In the genomic region with DNA sequence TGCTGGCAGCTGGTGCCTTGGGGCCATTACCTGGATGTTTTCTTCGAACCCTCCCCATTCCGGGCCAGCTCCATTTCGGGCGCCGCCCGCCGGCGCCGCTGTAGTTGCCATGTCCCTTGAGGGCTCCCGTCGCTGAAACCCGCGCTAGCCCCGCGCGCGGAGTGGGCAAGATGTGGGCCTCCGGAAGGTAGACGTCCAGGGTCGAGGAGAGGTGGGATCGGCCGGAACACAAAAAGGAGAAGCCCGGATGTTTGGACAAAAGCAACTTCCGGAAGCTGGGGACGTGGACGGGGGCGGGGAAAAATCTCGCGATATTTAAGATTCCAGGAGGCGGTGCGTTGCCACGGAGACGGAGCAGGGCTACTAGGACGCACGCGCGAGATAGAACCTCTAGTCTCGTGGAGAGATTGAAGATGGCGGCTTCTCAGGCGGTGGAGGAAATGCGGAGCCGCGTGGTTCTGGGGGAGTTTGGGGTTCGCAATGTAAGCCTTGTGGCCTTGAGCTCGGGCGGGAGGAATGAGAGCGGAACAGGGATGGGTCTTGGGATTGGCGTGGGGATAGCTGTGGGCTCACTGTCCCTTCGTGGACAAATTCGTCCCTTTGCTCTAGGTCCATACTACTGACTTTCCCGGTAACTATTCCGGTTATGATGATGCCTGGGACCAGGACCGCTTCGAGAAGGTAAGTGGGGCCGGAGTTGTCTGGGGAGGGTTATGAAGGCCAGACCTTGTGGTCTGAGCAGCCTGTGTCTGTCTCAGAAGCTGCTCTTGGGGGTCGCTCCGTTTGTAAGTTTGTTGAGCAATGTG, we compare ENCODE assay signal across 8 cellular contexts. TPM values are rescaled to one million over a fixed set of nuclear protein-coding genes. Genes with fewer than 3 reads are reported as not detected.
A peak's percentile ranks its signal among the peaks of the same experiment; 100 is the strongest.
DNase-seq lines count a peak whose midpoint lies in the region; ATAC-seq, FAIRE-seq and TF ChIP-seq lines count a peak whose summit lies in the region.

TSS of gene POLR1C (plus strand) at position 393 of the 806 bp plus-strand sequence. CDS start at position 414, 21 bp downstream.
TSS of gene YIPF3 (minus strand) at position 230 of the 806 bp plus-strand sequence. CDS start at position 111, 119 bp downstream.

- peaks cover 71% of the 10 kb centered on the region for H3K36me3 ChIP-seq in DND-41 (ENCODE audit: insufficient read depth, low read length)
- peaks cover 34% of the 10 kb centered on the region for H3K36me3 ChIP-seq in Karpas-422 (ENCODE audit: insufficient read depth, low read length)

- H4K20me1 ChIP-seq in DND-41 (ENCODE audit: insufficient read depth, low read length): peaks cover 18% of the 10 kb centered on the region
- no peaks in the 10 kb centered on the region for H4K20me1 ChIP-seq in Karpas-422 (ENCODE audit: insufficient read depth, low read depth, low read length)

- H3K9me3 ChIP-seq in DND-41 (ENCODE audit: insufficient read depth, low read length, severe bottlenecking): no peaks in the 10 kb centered on the region
- H3K9me3 ChIP-seq in Karpas-422 (ENCODE audit: low read length): no peaks in the 10 kb centered on the region

- ATAC-seq in DND-41 (ENCODE audit: insufficient read depth, low read depth): peak; percentile 92
- peak; percentile 83 for ATAC-seq in GM21825 (IDR thresholded peaks at IDR 0.05; ENCODE audit: unreplicated experiment)
- ATAC-seq in activated T-cell treated with anti-CD3 and anti-CD28 coated beads, Interleukin-2, amount 50 U/mL, for 72 hours (replicated peaks in 1 of 2): peak; percentile 92 to 93
- peak; percentile 96 for ATAC-seq in naive B cell (ENCODE audit: low read depth in 2 of 2)
- ATAC-seq in stimulated activated memory B cell treated with anti-CD40 and anti-IgM and Interleukin-4, amounts not matched to agents 10 μg/mL and 1 μg/mL and 100 μg/mL, for 72 hours: peak; percentile 97

- H3K27ac Mint-ChIP-seq in activated T-cell treated with anti-CD3 and anti-CD28 coated beads, Interleukin-2, amount 50 U/mL, for 72 hours: no peak within 1 kb of the TSS
- peak within 1 kb of the TSS in 1 of 6 donors; percentile 10 for H3K27ac Mint-ChIP-seq in naive B cell
- H3K27ac Mint-ChIP-seq in stimulated activated memory B cell treated with anti-CD40 and anti-IgM and Interleukin-4, amounts not matched to agents 10 μg/mL and 1 μg/mL and 100 μg/mL, for 72 hours: no peak within 1 kb of the TSS

- H3K4me3 ChIP-seq in DND-41 (ENCODE audit: low read depth in 1 of 2, low read length in 2 of 2) (peak within 1 kb of the TSS; percentile 82 to 85), Karpas-422 (ENCODE audit: low read length) (peak within 1 kb of the TSS; percentile 83)

- H3K4me2 ChIP-seq in DND-41 (ENCODE audit: insufficient read depth, low read length) (peak within 1 kb of the TSS; percentile 94), Karpas-422 (ENCODE audit: low read depth, low read length, poor library complexity, severe bottlenecking) (peak within 1 kb of the TSS; percentile 90)

- H3K27ac ChIP-seq in DND-41 (ENCODE audit: low read length) (peak within 1 kb of the TSS; percentile 87), Karpas-422 (ENCODE audit: low read length) (peak within 1 kb of the TSS; percentile 50)

- peaks cover 39% of the 10 kb centered on the region for H3K4me1 ChIP-seq in DND-41 (ENCODE audit: insufficient read depth, low read length)
- peaks cover 24% of the 10 kb centered on the region for H3K4me1 ChIP-seq in Karpas-422 (ENCODE audit: low read length)

- H2AFZ ChIP-seq in DND-41 (ENCODE audit: low read depth, low read length) (peak within 1 kb of the TSS; percentile 87), Karpas-422 (ENCODE audit: low read length) (peak within 1 kb of the TSS; percentile 31; the same call in 1 of the 2 replicates)

- H3K27me3 ChIP-seq in DND-41 (ENCODE audit: insufficient read depth, low read length, poor library complexity) (no peaks in the 10 kb centered on the region), Karpas-422 (ENCODE audit: low read length) (no peaks in the 10 kb centered on the region)

- DNase-seq in DND-41 (peak; percentile 97), Karpas-422 (peak; percentile 100), RCC 7860 (ENCODE audit: low spot score) (peak; percentile 92), fibroblast of gingiva (ENCODE audit: low read depth) (peak; percentile 97), naive B cell (peak; percentile 95)
- DNase-seq in activated T-cell treated with anti-CD3 and anti-CD28 coated beads, Interleukin-2, amount 50 U/mL, for 72 hours: peak; percentile 97 to 98

- no peaks in the 10 kb centered on the region for H3K27me3 Mint-ChIP-seq in activated T-cell treated with anti-CD3 and anti-CD28 coated beads, Interleukin-2, amount 50 U/mL, for 72 hours (ENCODE audit: low read depth)
- no peaks in the 10 kb centered on the region for H3K27me3 Mint-ChIP-seq in naive B cell
- no peaks in the 10 kb centered on the region for H3K27me3 Mint-ChIP-seq in stimulated activated memory B cell treated with anti-CD40 and anti-IgM and Interleukin-4, amounts not matched to agents 10 μg/mL and 1 μg/mL and 100 μg/mL, for 72 hours

- TF ChIP-seq CTCF in DND-41 (IDR thresholded peaks at IDR 0.05; ENCODE audit: borderline replicate concordance, extremely low read depth, low read length, poor library complexity, severe bottlenecking): no peak

- no peaks in the 10 kb centered on the region for H3K9me3 Mint-ChIP-seq in activated T-cell treated with anti-CD3 and anti-CD28 coated beads, Interleukin-2, amount 50 U/mL, for 72 hours
- no peaks in the 10 kb centered on the region for H3K9me3 Mint-ChIP-seq in naive B cell
- H3K9me3 Mint-ChIP-seq in stimulated activated memory B cell treated with anti-CD40 and anti-IgM and Interleukin-4, amounts not matched to agents 10 μg/mL and 1 μg/mL and 100 μg/mL, for 72 hours: no peaks in the 10 kb centered on the region

- FAIRE-seq in RCC 7860 (lab: Jason Lieb, UNC): peak; percentile 69

- H3K79me2 ChIP-seq in DND-41 (ENCODE audit: insufficient read depth, low read length) (peaks cover 58% of the 10 kb centered on the region), Karpas-422 (ENCODE audit: low read length) (peaks cover 52% of the 10 kb centered on the region)

- peak within 1 kb of the TSS; percentile 85 for H3K9ac ChIP-seq in DND-41 (ENCODE audit: low read depth, low read length)
- H3K9ac ChIP-seq in Karpas-422 (ENCODE audit: low read length): peak within 1 kb of the TSS; percentile 84

- no peaks in the 10 kb centered on the region for H3K9me2 ChIP-seq in Karpas-422 (replicated peaks; ENCODE audit: insufficient read depth, low read length)

- H3K4me3 Mint-ChIP-seq in activated T-cell treated with anti-CD3 and anti-CD28 coated beads, Interleukin-2, amount 50 U/mL, for 72 hours: no peak within 1 kb of the TSS
- no peak within 1 kb of the TSS for H3K4me3 Mint-ChIP-seq in naive B cell
- H3K4me3 Mint-ChIP-seq in stimulated activated memory B cell treated with anti-CD40 and anti-IgM and Interleukin-4, amounts not matched to agents 10 μg/mL and 1 μg/mL and 100 μg/mL, for 72 hours: no peak within 1 kb of the TSS

- H3K4me1 Mint-ChIP-seq in activated T-cell treated with anti-CD3 and anti-CD28 coated beads, Interleukin-2, amount 50 U/mL, for 72 hours (ENCODE audit: low read depth): peaks cover 5% of the 10 kb centered on the region
- peaks cover 22 to 29% (median 24%) of the 10 kb centered on the region in 3 donors for H3K4me1 Mint-ChIP-seq in naive B cell
- H3K4me1 Mint-ChIP-seq in stimulated activated memory B cell treated with anti-CD40 and anti-IgM and Interleukin-4, amounts not matched to agents 10 μg/mL and 1 μg/mL and 100 μg/mL, for 72 hours: peaks cover 16% of the 10 kb centered on the region

- peaks cover 4 to 6% of the 10 kb centered on the region in 2 donors for H3K36me3 Mint-ChIP-seq in activated T-cell treated with anti-CD3 and anti-CD28 coated beads, Interleukin-2, amount 50 U/mL, for 72 hours (ENCODE audit: insufficient read depth in 2 of 2)
- peaks cover 0 to 19% of the 10 kb centered on the region in 2 donors for H3K36me3 Mint-ChIP-seq in naive B cell
- H3K36me3 Mint-ChIP-seq in stimulated activated memory B cell treated with anti-CD40 and anti-IgM and Interleukin-4, amounts not matched to agents 10 μg/mL and 1 μg/mL and 100 μg/mL, for 72 hours: peaks cover 21% of the 10 kb centered on the region

RNA-seq across cellular contexts. Expression of gene POLR1C, which starts in this region (rescaled TPM):
- 50.0 and 59.4 TPM in 2 replicates for total RNA-seq in Karpas-422 (2014; rRNA removed; shearing (Covaris generic); ENCODE audit: low replicate concordance)
- 10 to 100 TPM; 39.1 to 42.4 TPM for total RNA-seq in activated T-cell treated with anti-CD3 and anti-CD28 coated beads, Interleukin-2, amount 50 U/mL, for 72 hours
- polyA plus RNA-seq in naive B cell (ENCODE audit: low read depth in 6 of 6): 10 to 100 TPM in 4 of 6 donors, 1 to 10 TPM in 2; 9.3 to 19.8 (median 13.1) TPM

RNA-seq across cellular contexts. Expression of gene YIPF3, which starts in this region (rescaled TPM):
- total RNA-seq in Karpas-422 (2014; rRNA removed; shearing (Covaris generic); ENCODE audit: low replicate concordance): 50.3 and 66.7 TPM in 2 replicates
- total RNA-seq in activated T-cell treated with anti-CD3 and anti-CD28 coated beads, Interleukin-2, amount 50 U/mL, for 72 hours: 10 to 100 TPM; 63.9 to 64.4 TPM
- polyA plus RNA-seq in naive B cell (ENCODE audit: low read depth in 6 of 6): 10 to 100 TPM; 72.5 to 97.5 (median 89.9) TPM

Comparison
In these comparisons a context has a peak if more than half of its experiments do, and no peak if none do; other contexts are left out.
1. Peak in every context shown above with its lines: DNase-seq, ATAC-seq, H3K4me3 ChIP-seq and H3K27ac ChIP-seq.